Comparison of ENCODE assay signal across 1 cellular context in the genomic region with DNA sequence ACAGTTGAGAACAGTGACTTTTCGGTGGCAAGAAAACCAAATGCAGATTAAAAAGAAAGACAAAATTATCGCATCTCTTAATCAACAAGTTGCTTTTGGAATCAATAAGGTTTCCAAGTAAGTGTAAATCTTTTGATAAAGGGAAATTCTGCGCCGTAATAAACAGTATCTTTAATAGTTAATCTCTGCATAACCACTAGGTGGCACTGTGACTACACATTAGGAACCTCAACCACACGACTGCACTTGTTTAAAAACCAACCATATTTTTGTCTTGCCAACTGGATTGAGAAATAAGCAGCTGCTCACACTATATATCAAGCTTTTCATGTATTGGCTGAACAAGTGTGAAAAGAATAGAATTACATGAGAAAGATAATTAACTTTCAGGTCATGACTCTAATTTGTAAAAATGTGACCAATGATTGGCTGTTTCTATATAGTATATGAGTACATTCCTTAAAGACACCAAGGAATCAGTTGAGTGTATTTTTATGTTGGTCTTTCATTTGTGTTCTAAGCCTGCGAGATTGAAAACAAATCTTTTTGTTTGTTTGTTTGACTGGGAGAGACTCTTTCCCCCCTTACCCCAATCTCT.
TF ChIP-seq lines count a peak whose summit lies in the region.

No MANE protein-coding gene starts in this region.

TF ChIP-seq in GM12878, 131 proteins besides CTCF, POLR2A, EP300 and RAD21 (continued from another document):
- TF ChIP-seq YY1 (IDR thresholded peaks at IDR 0.05; ENCODE audit: low read depth, low read length), result 0 out of 2 replicates have a peak, but pooled peaks have one; percentile 30
- TF ChIP-seq NFIC (IDR thresholded peaks at IDR 0.05; ENCODE audit: low read depth, low read length), result no peak
- no peak for TF ChIP-seq CEBPZ (IDR thresholded peaks at IDR 0.05; ENCODE audit: low read depth, low read length)
- TF ChIP-seq MXI1 (IDR thresholded peaks at IDR 0.05; ENCODE audit: low read depth, low read length), result no peak
- TF ChIP-seq CREB1 (IDR thresholded peaks at IDR 0.05; ENCODE audit: low read depth), result no peak
- TF ChIP-seq RUNX3 (IDR thresholded peaks at IDR 0.05; ENCODE audit: low read length), result peak; percentile 76
- TF ChIP-seq EED (IDR thresholded peaks at IDR 0.05; ENCODE audit: low read depth), result no peak
- TF ChIP-seq STAT3 (IDR thresholded peaks at IDR 0.05; ENCODE audit: low read depth, low read length), result no peak
- TF ChIP-seq STAT1 (conservative IDR thresholded peaks at IDR 0.05), result no peak
